Comparison of ENCODE assay signal across 12 cellular contexts in the genomic region with DNA sequence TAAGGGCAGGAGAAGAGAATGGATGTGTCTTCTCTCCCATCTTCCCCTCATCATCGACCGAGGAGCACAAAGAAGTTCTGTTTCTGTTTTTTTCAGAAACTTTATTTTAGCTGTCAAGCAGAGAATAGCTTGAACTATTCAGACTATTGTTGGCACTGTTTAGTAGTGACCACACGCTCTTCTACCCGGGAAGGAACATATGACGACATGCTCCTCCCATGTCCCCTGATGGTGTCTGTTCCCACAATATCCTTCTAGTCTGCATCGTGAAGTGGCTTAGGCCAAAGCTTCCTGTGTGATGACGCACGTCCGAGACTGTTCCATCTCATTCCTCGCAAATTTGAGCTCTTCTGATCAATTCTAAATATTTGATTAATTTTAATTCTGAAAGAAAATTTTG. TPM values are rescaled to one million over a fixed set of nuclear protein-coding genes. Genes with fewer than 3 reads are reported as not detected.
"Had no signal": no experiment of that assay in that cellular context is flagged by ENCODE, and none has a peak within 500 bp of the region (broad histone marks: within the 10 kb centered on the region; RNA-seq: fewer than 3 reads in every experiment).

No MANE protein-coding gene starts in this region.

- DNase-seq: activated naive CD4-positive, alpha-beta T cell treated with anti-CD3 and anti-CD28 coated beads, Interleukin-2, amount 50 U/mL, for 16 hours; adrenal gland; esophagus squamous epithelium; kidney glomerular epithelial cell; lower lobe of right lung; naive thymus-derived CD4-positive, alpha-beta T cell; sigmoid colon; stimulated activated naive CD4-positive, alpha-beta T cell treated with Interleukin-2 at 50 U/mL for 16 hours; upper lobe of right lung had no signal

- H3K4me1 ChIP-seq: adrenal gland, sigmoid colon had no signal

- H3K4me3 ChIP-seq: adrenal gland, esophagus squamous epithelium, lower lobe of right lung, sigmoid colon, upper lobe of right lung had no signal

- ATAC-seq: lower lobe of right lung; naive thymus-derived CD4-positive, alpha-beta T cell; upper lobe of right lung had no signal

- H3K9me3 ChIP-seq: adrenal gland, esophagus squamous epithelium, lower lobe of right lung, sigmoid colon, upper lobe of right lung had no signal

- H3K27ac ChIP-seq: adrenal gland, esophagus squamous epithelium, lower lobe of right lung, sigmoid colon, upper lobe of right lung had no signal

- H3K27me3 ChIP-seq: adrenal gland, esophagus squamous epithelium, sigmoid colon, upper lobe of right lung had no signal

RNA-seq across cellular contexts. Expression of a gene that starts 27.2 kb away (rescaled TPM):
- total RNA-seq: activated T-helper 2 cell treated with anti-CD3 and anti-CD28 coated beads, Interferon-gamma antibody, Interleukin-2, Interleukin-4, amounts not matched to agents 10 μg/mL and 5 μg/mL and 100 μg/mL, durations not matched to agents 14 hours and 24 hours and 36 hours; adrenal gland; posterior vena cava; T-helper 2 cell treated with Interferon-gamma antibody and Interleukin-4, amounts not matched to agents 100 ng/mL and 5 ng/mL, for 36 hours had no signal
- polyA plus RNA-seq: naive thymus-derived CD4-positive, alpha-beta T cell had no signal
